In genomic region chr7:111483078-111483477, GRCh38 we compare ENCODE assay signal across 11 cellular contexts.
"Had no signal": no experiment of that assay in that cellular context is flagged by ENCODE, and none has a peak within 500 bp of the region (broad histone marks: within the 10 kb centered on the region; RNA-seq: fewer than 3 reads in every experiment).

No MANE protein-coding gene starts in this region.

- H3K4me3 ChIP-seq: GM23248, GM23338, HAP-1 had no signal

- DNase-seq: GM23248, GOT3, H7, H9, HCEC 1CT, HFFc6 had no signal

- H3K4me1 ChIP-seq: HAP-1 had no signal

- H3K27ac ChIP-seq: GM23248 had no signal

- H3K9ac ChIP-seq: GM23248 had no signal

- H3K4me2 ChIP-seq: GM23338 had no signal

- H3K9me3 ChIP-seq: HAP-1 had no signal

- H2AFZ ChIP-seq: GM23248, GM23338 had no signal

- ATAC-seq: GM23338, HCT116 had no signal

- FAIRE-seq: H1, H54 had no signal

- H3K36me3 ChIP-seq: HAP-1 had no signal
